In genomic region chr9:86281577-86282076, GRCh38 we compare ENCODE assay signal across 8 cellular contexts. TPM values are rescaled to one million over a fixed set of nuclear protein-coding genes. Genes with fewer than 3 reads are reported as not detected.
A peak's percentile ranks its signal among the peaks of the same experiment; 100 is the strongest.
DNase-seq lines count a peak whose midpoint lies in the region; ATAC-seq and TF ChIP-seq lines count a peak whose summit lies in the region.

No MANE protein-coding gene starts in this region.

- peak overlapping the region; percentile 89 to 94 for H3K27ac ChIP-seq in ovary

- no peak for TF ChIP-seq EP300 in ovary (IDR thresholded peaks at IDR 0.05)

- no peaks in the 10 kb centered on the region for H3K9me3 ChIP-seq in ovary

- DNase-seq in activated naive CD4-positive, alpha-beta T cell treated with anti-CD3 and anti-CD28 coated beads, Interleukin-2, amount 10 ng/mL, durations not matched to agents 7 days and 5 days: no peak
- DNase-seq in activated naive CD4-positive, alpha-beta T cell treated with anti-CD3 and anti-CD28 coated beads, Interleukin-2, amount 50 U/mL, for 16 hours: no peak
- DNase-seq in SK-N-DZ (ENCODE audit: low spot score): peak; percentile 60
- DNase-seq in ovary: no peak
- no peak for DNase-seq in stimulated activated CD4-positive, alpha-beta T cell treated with anti-CD3 and anti-CD28 coated beads, Interleukin-1b, Interleukin-23, amount 100 ng/mL, for 48 hours
- no peak for DNase-seq in SHP77 treated with DMSO at 0.1 percent for 48 hours (lab: John Stamatoyannopoulos, UW)

- H3K27me3 ChIP-seq in ovary: no peaks in the 10 kb centered on the region

- ATAC-seq in HG02981 (IDR thresholded peaks at IDR 0.05; ENCODE audit: unreplicated experiment) (peak; percentile 28), esophagus mucosa (peak; percentile 34)

- WGBS in ovary, 3 donors: 0 to 1% (median 0%) methylated on average over 24 to 31 of the region's 31 CpGs

- H3K27me3 Mint-ChIP-seq in activated naive CD4-positive, alpha-beta T cell treated with anti-CD3 and anti-CD28 coated beads, Interleukin-2, amount 10 ng/mL, durations not matched to agents 7 days and 5 days: no peaks in the 10 kb centered on the region

- CTCF ChIA-PET in activated naive CD4-positive, alpha-beta T cell treated with anti-CD3 and anti-CD28 coated beads, Interleukin-2, amount 10 ng/mL, durations not matched to agents 7 days and 5 days (lab: Charles Lee): interaction anchor here (1.9 kb wide), 1 partner anchor 79 kb away, joined by 5 read pairs; no protein-coding TSS in a partner anchor

- H3K9me3 Mint-ChIP-seq in activated naive CD4-positive, alpha-beta T cell treated with anti-CD3 and anti-CD28 coated beads, Interleukin-2, amount 10 ng/mL, durations not matched to agents 7 days and 5 days: no peaks in the 10 kb centered on the region

- TF ChIP-seq CTCF in ovary (IDR thresholded peaks at IDR 0.05): no peak

- H3K36me3 Mint-ChIP-seq in activated naive CD4-positive, alpha-beta T cell treated with anti-CD3 and anti-CD28 coated beads, Interleukin-2, amount 10 ng/mL, durations not matched to agents 7 days and 5 days: peaks cover 11% of the 10 kb centered on the region

- peak overlapping the region; percentile 74 for H3K4me3 ChIP-seq in ovary

- peaks cover 35% of the 10 kb centered on the region for H3K4me1 Mint-ChIP-seq in activated naive CD4-positive, alpha-beta T cell treated with anti-CD3 and anti-CD28 coated beads, Interleukin-2, amount 10 ng/mL, durations not matched to agents 7 days and 5 days

- TF ChIP-seq POLR2A in ovary (IDR thresholded peaks at IDR 0.05): no peak

- H3K4me1 ChIP-seq in ovary (ENCODE audit: insufficient read depth): peaks cover 5% of the 10 kb centered on the region

- H3K27ac Mint-ChIP-seq in activated naive CD4-positive, alpha-beta T cell treated with anti-CD3 and anti-CD28 coated beads, Interleukin-2, amount 10 ng/mL, durations not matched to agents 7 days and 5 days: peak overlapping the region; percentile 97

- H3K4me3 Mint-ChIP-seq in activated naive CD4-positive, alpha-beta T cell treated with anti-CD3 and anti-CD28 coated beads, Interleukin-2, amount 10 ng/mL, durations not matched to agents 7 days and 5 days: peak overlapping the region; percentile 87

- intact Hi-C loops in ovary (cut with DNase I): no loop called here

- no peaks in the 10 kb centered on the region for H3K36me3 ChIP-seq in ovary

RNA-seq across cellular contexts. Expression of gene ISCA1, which starts 0.7 kb away (rescaled TPM):
- 63.5 and 72.3 TPM in 2 replicates for polyA plus RNA-seq in SK-N-DZ (2014; cell fraction: cytosol; rRNA removed)
- polyA plus RNA-seq in SK-N-DZ (2014; cell fraction: nucleus; rRNA removed): 34.8 and 41.6 TPM in 2 replicates
- total RNA-seq in esophagus mucosa: 15.4 TPM
- total RNA-seq in ovary: 10 to 100 TPM; 22.5 to 35.4 (median 31.7) TPM
- polyA plus RNA-seq in ovary: 10 to 100 TPM; 36.8 to 48.6 TPM

RNA-seq across cellular contexts. Expression of gene C9orf153, which starts 22.2 kb away (rescaled TPM):
- polyA plus RNA-seq in SK-N-DZ (2014; cell fraction: cytosol; rRNA removed): 0.12 TPM in 1 of 2 replicates, not detected in the other
- 0.55 TPM in 1 of 2 replicates, not detected in the other for polyA plus RNA-seq in SK-N-DZ (2014; cell fraction: nucleus; rRNA removed)
- total RNA-seq in esophagus mucosa (0.12 TPM), ovary (under 1 TPM in 5 of 7 donors, not detected in 2; 0.12 to 0.68 (median 0.32) TPM)
- polyA plus RNA-seq in ovary: under 1 TPM; 0.06 to 0.37 TPM
